In genomic region chr16:2243031-2243528, GRCh38 we compare ENCODE assay signal across 1 cellular context.
TF ChIP-seq lines count a peak whose summit lies in the region.

No MANE protein-coding gene starts in this region.

TF ChIP-seq in HCT116, 20 proteins besides CTCF, POLR2A, EP300 and RAD21 (continued from another document):
- TF ChIP-seq, protein P1, sequence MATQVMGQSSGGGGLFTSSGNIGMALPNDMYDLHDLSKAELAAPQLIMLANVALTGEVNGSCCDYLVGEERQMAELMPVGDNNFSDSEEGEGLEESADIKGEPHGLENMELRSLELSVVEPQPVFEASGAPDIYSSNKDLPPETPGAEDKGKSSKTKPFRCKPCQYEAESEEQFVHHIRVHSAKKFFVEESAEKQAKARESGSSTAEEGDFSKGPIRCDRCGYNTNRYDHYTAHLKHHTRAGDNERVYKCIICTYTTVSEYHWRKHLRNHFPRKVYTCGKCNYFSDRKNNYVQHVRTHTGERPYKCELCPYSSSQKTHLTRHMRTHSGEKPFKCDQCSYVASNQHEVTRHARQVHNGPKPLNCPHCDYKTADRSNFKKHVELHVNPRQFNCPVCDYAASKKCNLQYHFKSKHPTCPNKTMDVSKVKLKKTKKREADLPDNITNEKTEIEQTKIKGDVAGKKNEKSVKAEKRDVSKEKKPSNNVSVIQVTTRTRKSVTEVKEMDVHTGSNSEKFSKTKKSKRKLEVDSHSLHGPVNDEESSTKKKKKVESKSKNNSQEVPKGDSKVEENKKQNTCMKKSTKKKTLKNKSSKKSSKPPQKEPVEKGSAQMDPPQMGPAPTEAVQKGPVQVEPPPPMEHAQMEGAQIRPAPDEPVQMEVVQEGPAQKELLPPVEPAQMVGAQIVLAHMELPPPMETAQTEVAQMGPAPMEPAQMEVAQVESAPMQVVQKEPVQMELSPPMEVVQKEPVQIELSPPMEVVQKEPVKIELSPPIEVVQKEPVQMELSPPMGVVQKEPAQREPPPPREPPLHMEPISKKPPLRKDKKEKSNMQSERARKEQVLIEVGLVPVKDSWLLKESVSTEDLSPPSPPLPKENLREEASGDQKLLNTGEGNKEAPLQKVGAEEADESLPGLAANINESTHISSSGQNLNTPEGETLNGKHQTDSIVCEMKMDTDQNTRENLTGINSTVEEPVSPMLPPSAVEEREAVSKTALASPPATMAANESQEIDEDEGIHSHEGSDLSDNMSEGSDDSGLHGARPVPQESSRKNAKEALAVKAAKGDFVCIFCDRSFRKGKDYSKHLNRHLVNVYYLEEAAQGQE (IDR thresholded peaks at IDR 0.05; ENCODE audit: low read depth), result no peak
- TF ChIP-seq ZNF274 (IDR thresholded peaks at IDR 0.05; ENCODE audit: low read depth, low read length) (no peak), TCF7L2 (IDR thresholded peaks at IDR 0.05; ENCODE audit: borderline replicate concordance, extremely low read depth, insufficient read depth, insufficient read length) (no peak), POLR2AphosphoS5 (IDR thresholded peaks at IDR 0.05; ENCODE audit: low read depth, low read length) (no peak), SP1 (IDR thresholded peaks at IDR 0.05; ENCODE audit: low read depth) (no peak), CEBPB (IDR thresholded peaks at IDR 0.05; ENCODE audit: low read depth) (no peak), ZFX (IDR thresholded peaks at IDR 0.05) (no peak), ZBTB33 (IDR thresholded peaks at IDR 0.05; ENCODE audit: extremely low read depth, insufficient replicate concordance, low read length) (no peak), FOSL1 (IDR thresholded peaks at IDR 0.05; ENCODE audit: low read depth) (no peak), ELF1 (IDR thresholded peaks at IDR 0.05; ENCODE audit: borderline replicate concordance, low read depth) (no peak), EZH2 (IDR thresholded peaks at IDR 0.05) (no peak)
